In genomic region chr3:188442430-188442829, GRCh38 we compare ENCODE assay signal across 15 cellular contexts.
"Had no signal": no experiment of that assay in that cellular context is flagged by ENCODE, and none has a peak within 500 bp of the region (broad histone marks: within the 10 kb centered on the region; RNA-seq: fewer than 3 reads in every experiment).

No MANE protein-coding gene starts in this region.

- H3K9me3 ChIP-seq: ascending aorta, breast epithelium, lower lobe of right lung, ovary, right lobe of liver, tibial artery, uterus had no signal

- H3K4me1 ChIP-seq: breast epithelium, right lobe of liver, uterus had no signal

- DNase-seq: activated CD4-positive, alpha-beta T cell treated with anti-CD3 and anti-CD28 coated beads for 48 hours; dermis blood vessel endothelial cell; heart left ventricle; left cardiac atrium; lower lobe of right lung; midbrain; ovary; right lobe of liver; tibial artery; uterus had no signal

- H3K4me3 ChIP-seq: ascending aorta, breast epithelium, heart left ventricle, lower lobe of right lung, ovary, right lobe of liver, tibial artery, uterus had no signal

- H3K27ac ChIP-seq: ascending aorta, breast epithelium, epithelial cell of prostate, heart left ventricle, lower lobe of right lung, ovary, right lobe of liver, tibial artery, uterus had no signal

- H3K36me3 ChIP-seq: breast epithelium, lower lobe of right lung, ovary, right lobe of liver, uterus had no signal

- H3K27ac Mint-ChIP-seq: activated T-helper 1 cell treated with anti-CD3 and anti-CD28 coated beads, Interleukin-12 subunit alpha, Interleukin-12 subunit beta, Interleukin-2, Interleukin-4 antibody, amounts not matched to agents 30 ng/mL and 10 ng/mL and 1 ng/mL, durations not matched to agents 14 hours and 24 hours and 36 hours; T-helper 1 cell treated with Interleukin-12 subunit alpha and Interleukin-12 subunit beta and Interleukin-4 antibody, amounts not matched to agents 30 μg/mL and 1 μg/mL, for 36 hours had no signal

- H3K4me3 Mint-ChIP-seq: activated T-helper 1 cell treated with anti-CD3 and anti-CD28 coated beads, Interleukin-12 subunit alpha, Interleukin-12 subunit beta, Interleukin-2, Interleukin-4 antibody, amounts not matched to agents 30 ng/mL and 10 ng/mL and 1 ng/mL, durations not matched to agents 14 hours and 24 hours and 36 hours; T-helper 1 cell treated with Interleukin-12 subunit alpha and Interleukin-12 subunit beta and Interleukin-4 antibody, amounts not matched to agents 30 μg/mL and 1 μg/mL, for 36 hours had no signal

- ATAC-seq: heart left ventricle, left cardiac atrium, lower lobe of right lung, right lobe of liver had no signal
